In genomic region chr22:45923812-45924211, GRCh38 we compare ENCODE assay signal across 18 cellular contexts. TPM values are rescaled to one million over a fixed set of nuclear protein-coding genes. Genes with fewer than 3 reads are reported as not detected.
DNase-seq lines count a peak whose midpoint lies in the region; ATAC-seq and TF ChIP-seq lines count a peak whose summit lies in the region.
"Had no signal": no experiment of that assay in that cellular context is flagged by ENCODE, and none has a peak within 500 bp of the region (broad histone marks: within the 10 kb centered on the region; RNA-seq: fewer than 3 reads in every experiment).

No MANE protein-coding gene starts in this region.

- no peaks in the 10 kb centered on the region for H3F3A ChIP-seq in GM23338 (replicated peaks; ENCODE audit: low read depth)

- H3K27me3 ChIP-seq in GM23338 (ENCODE audit: insufficient read depth), result no peaks in the 10 kb centered on the region
- peaks cover 0 to 44% of the 10 kb centered on the region in 2 experiments for H3K27me3 ChIP-seq in mesenchymal stem cell (ENCODE audit: control insufficient read depth in 1 of 2, insufficient read depth in 1 of 2, low read length in 2 of 2)
- H3K27me3 ChIP-seq in effector memory CD4-positive, alpha-beta T cell (replicated peaks; ENCODE audit: control insufficient read depth, insufficient read depth, low read length, poor library complexity, severe bottlenecking), result no peaks in the 10 kb centered on the region

- TF ChIP-seq CTCF in GM23338 (conservative IDR thresholded peaks at IDR 0.05; ENCODE audit: low read depth in 2 of 2), result no peak

- H3K14ac ChIP-seq in mesenchymal stem cell (ENCODE audit: low read length in 2 of 2), result no peak overlapping the region

- H3K23ac ChIP-seq in mesenchymal stem cell (ENCODE audit: low read length in 2 of 2), result no peak overlapping the region

- no peak overlapping the region for H2BK12ac ChIP-seq in mesenchymal stem cell (ENCODE audit: low read length in 2 of 2)

- no peak overlapping the region for H3K9ac ChIP-seq in mesenchymal stem cell (ENCODE audit: low read length)

- no peak overlapping the region for H2AK5ac ChIP-seq in mesenchymal stem cell (ENCODE audit: low read length, severe bottlenecking)

- H4K8ac ChIP-seq in mesenchymal stem cell (ENCODE audit: low read length), result no peak overlapping the region

- 81% methylated on average over 21 of the region's 21 CpGs for WGBS in mesenchymal stem cell

- ATAC-seq in GM23338 (peak; percentile 19; the same call in 2 of the 3 replicates), HG03439 (IDR thresholded peaks at IDR 0.05; ENCODE audit: unreplicated experiment) (no peak)
- no peak for ATAC-seq in stimulated activated naive B cell treated with anti-CD40 and anti-IgM and Interleukin-4, amounts not matched to agents 10 μg/mL and 1 μg/mL and 100 μg/mL, for 72 hours (replicated peaks)
- ATAC-seq: Panc1 had no signal

- no peak overlapping the region for H2BK5ac ChIP-seq in mesenchymal stem cell (ENCODE audit: low read depth, low read length, poor library complexity, severe bottlenecking)

- H3K4me3 Mint-ChIP-seq in GM23338, result no peak overlapping the region
- H3K4me3 Mint-ChIP-seq in stimulated activated naive B cell treated with anti-CD40 and anti-IgM and Interleukin-4, amounts not matched to agents 10 μg/mL and 1 μg/mL and 100 μg/mL, for 72 hours, result no peak overlapping the region

- no peaks in the 10 kb centered on the region for H4K20me1 ChIP-seq in GM23338 (replicated peaks; ENCODE audit: insufficient read depth)

- H3K4me2 ChIP-seq in GM23338 (no peak overlapping the region), mesenchymal stem cell (ENCODE audit: low read length, poor library complexity, severe bottlenecking) (no peak overlapping the region)

- H3K79me1 ChIP-seq in mesenchymal stem cell (replicated peaks; ENCODE audit: low read length, poor library complexity, severe bottlenecking), result peaks cover 12% of the 10 kb centered on the region

- H3K4me3 ChIP-seq in GM23338 (no peak overlapping the region), mesenchymal stem cell (ENCODE audit: insufficient read depth in 1 of 2, low read depth in 1 of 2, low read length in 2 of 2) (no peak overlapping the region)
- no peak overlapping the region for H3K4me3 ChIP-seq in effector memory CD4-positive, alpha-beta T cell (ENCODE audit: insufficient read depth, low read depth, low read length, poor library complexity, severe bottlenecking)

- H4K91ac ChIP-seq in mesenchymal stem cell (ENCODE audit: low read length), result no peak overlapping the region

- H3K4me1 ChIP-seq in GM23338 (ENCODE audit: insufficient read depth) (no peaks in the 10 kb centered on the region), mesenchymal stem cell (ENCODE audit: control insufficient read depth, insufficient read depth, low read depth, low read length) (peaks cover 62% of the 10 kb centered on the region)
- no peaks in the 10 kb centered on the region for H3K4me1 ChIP-seq in effector memory CD4-positive, alpha-beta T cell (ENCODE audit: control insufficient read depth, insufficient read depth, low read length, poor library complexity, severe bottlenecking)

- no peak overlapping the region for H2BK15ac ChIP-seq in mesenchymal stem cell (ENCODE audit: low read depth, poor library complexity, severe bottlenecking)

- no peaks in the 10 kb centered on the region for H3K36me3 Mint-ChIP-seq in GM23338 (ENCODE audit: low read depth)
- H3K36me3 Mint-ChIP-seq in stimulated activated naive B cell treated with anti-CD40 and anti-IgM and Interleukin-4, amounts not matched to agents 10 μg/mL and 1 μg/mL and 100 μg/mL, for 72 hours, result no peaks in the 10 kb centered on the region

- no peaks in the 10 kb centered on the region for H3K9me3 ChIP-seq in mesenchymal stem cell (ENCODE audit: control insufficient read depth, low read length)
- no peaks in the 10 kb centered on the region for H3K9me3 ChIP-seq in effector memory CD4-positive, alpha-beta T cell (ENCODE audit: control insufficient read depth, low read length)

- no peak overlapping the region for H3K27ac Mint-ChIP-seq in GM23338
- peak overlapping the region; percentile 47 for H3K27ac Mint-ChIP-seq in stimulated activated naive B cell treated with anti-CD40 and anti-IgM and Interleukin-4, amounts not matched to agents 10 μg/mL and 1 μg/mL and 100 μg/mL, for 72 hours

- H3K4ac ChIP-seq in mesenchymal stem cell (ENCODE audit: low read depth in 1 of 2, low read length in 2 of 2), result no peak overlapping the region

- H3K79me2 ChIP-seq in GM23338 (replicated peaks; ENCODE audit: insufficient read depth), result no peaks in the 10 kb centered on the region

- H3K4me1 Mint-ChIP-seq in GM23338, result no peaks in the 10 kb centered on the region
- H3K4me1 Mint-ChIP-seq in stimulated activated naive B cell treated with anti-CD40 and anti-IgM and Interleukin-4, amounts not matched to agents 10 μg/mL and 1 μg/mL and 100 μg/mL, for 72 hours, result no peaks in the 10 kb centered on the region

- H2AFZ ChIP-seq in GM23338 (no peak overlapping the region), mesenchymal stem cell (ENCODE audit: low read depth, low read length) (no peak overlapping the region)

- H3K36me3 ChIP-seq in GM23338 (ENCODE audit: insufficient read depth), result no peaks in the 10 kb centered on the region
- H3K36me3 ChIP-seq in mesenchymal stem cell (ENCODE audit: control insufficient read depth in 1 of 2, insufficient read depth in 2 of 2, low read depth in 1 of 2, low read length in 2 of 2), result peaks cover 0 to 54% of the 10 kb centered on the region in 2 experiments
- no peaks in the 10 kb centered on the region for H3K36me3 ChIP-seq in effector memory CD4-positive, alpha-beta T cell (ENCODE audit: control insufficient read depth, insufficient read depth, low read length)

- no peaks in the 10 kb centered on the region for H3K9me2 ChIP-seq in GM23338 (ENCODE audit: insufficient read depth)

- H3K18ac ChIP-seq in mesenchymal stem cell (ENCODE audit: low read depth in 1 of 2, low read length in 2 of 2), result no peak overlapping the region

- H2BK120ac ChIP-seq in mesenchymal stem cell (ENCODE audit: low read depth, low read length), result no peak overlapping the region

- no peaks in the 10 kb centered on the region for H3K27me3 Mint-ChIP-seq in GM23338 (ENCODE audit: insufficient read depth, low read depth, poor library complexity)
- H3K27me3 Mint-ChIP-seq in stimulated activated naive B cell treated with anti-CD40 and anti-IgM and Interleukin-4, amounts not matched to agents 10 μg/mL and 1 μg/mL and 100 μg/mL, for 72 hours, result peaks cover 9 to 25% of the 10 kb centered on the region in 2 donors

- DNase-seq in GM23338 (ENCODE audit: low spot score), result no peak
- peak; percentile 39 for DNase-seq in kidney glomerular epithelial cell (lab: John Stamatoyannopoulos, UW)
- DNase-seq in mesenchymal stem cell, result no peak
- DNase-seq in stimulated activated naive B cell treated with anti-CD40 and anti-IgM and Interleukin-4, amounts not matched to agents 10 μg/mL and 1 μg/mL and 100 μg/mL, for 72 hours, result no peak
- no peak for DNase-seq in MV-4-11 (lab: John Stamatoyannopoulos, UW)
- no peak for DNase-seq in effector memory CD4-positive, alpha-beta T cell
- DNase-seq in NCI-H446 treated with DMSO at 0.1 percent for 48 hours (lab: John Stamatoyannopoulos, UW), result no peak
- DNase-seq: EL, KG1, NCI-H1092 treated with DMSO at 0.1 percent for 48 hours, NCI-H2107, NCI-H2227 treated with DMSO at 0.1 percent for 48 hours, NCI-H524 treated with DMSO at 0.1 percent for 48 hours, SHP77 had no signal

- no peaks in the 10 kb centered on the region for H3K9me3 Mint-ChIP-seq in GM23338
- no peaks in the 10 kb centered on the region for H3K9me3 Mint-ChIP-seq in stimulated activated naive B cell treated with anti-CD40 and anti-IgM and Interleukin-4, amounts not matched to agents 10 μg/mL and 1 μg/mL and 100 μg/mL, for 72 hours

- H3K27ac ChIP-seq in GM23338 (ENCODE audit: low read depth), result no peak overlapping the region
- peak overlapping the region; percentile 14 for H3K27ac ChIP-seq in mesenchymal stem cell (ENCODE audit: low read length, poor library complexity, severe bottlenecking)
- H3K27ac ChIP-seq in effector memory CD4-positive, alpha-beta T cell (ENCODE audit: insufficient read depth, low read length, poor library complexity, severe bottlenecking), result no peak overlapping the region
- H3K27ac ChIP-seq: C4-2B had no signal

TF ChIP-seq in GM23338, 12 proteins besides CTCF, POLR2A, EP300 and RAD21 (continues in another document):
- no peak for TF ChIP-seq CREB1 (CRISPR knock-in tag; IDR thresholded peaks at IDR 0.05; ENCODE audit: low read depth)
- no peak for TF ChIP-seq ETS1 (IDR thresholded peaks at IDR 0.05)
- TF ChIP-seq JUNB (IDR thresholded peaks at IDR 0.05; ENCODE audit: unreplicated experiment), result no peak

RNA-seq across cellular contexts. Expression of gene WNT7B, which starts 53.1 kb away (rescaled TPM):
- 0.10 and 3.0 TPM in 2 replicates for total RNA-seq in GM23338 (2014; rRNA removed; shearing (Covaris generic))
- 0.17 TPM in 1 of 2 replicates, not detected in the other for polyA plus RNA-seq in GM23338 (2016; fragmentation: Nextera tagmentation; extraction: Ambion mirVana)
- not detected for polyA plus RNA-seq in mesenchymal stem cell (2013, experiment 1 of 2)
- not detected for polyA plus RNA-seq in mesenchymal stem cell (2013, experiment 2 of 2)
- total RNA-seq: A673 had no signal
